In genomic region chr17:3030096-3030495, GRCh38 we compare ENCODE assay signal across 14 cellular contexts. TPM values are rescaled to one million over a fixed set of nuclear protein-coding genes. Genes with fewer than 3 reads are reported as not detected.
A peak's percentile ranks its signal among the peaks of the same experiment; 100 is the strongest.
DNase-seq lines count a peak whose midpoint lies in the region; ATAC-seq and TF ChIP-seq lines count a peak whose summit lies in the region.
"Had no signal": no experiment of that assay in that cellular context is flagged by ENCODE, and none has a peak within 500 bp of the region (broad histone marks: within the 10 kb centered on the region; RNA-seq: fewer than 3 reads in every experiment).

No MANE protein-coding gene starts in this region.

- no peaks in the 10 kb centered on the region for H3K27me3 ChIP-seq in osteoblast (ENCODE audit: insufficient read depth, low read length)

- peaks cover 5% of the 10 kb centered on the region for H3K4me1 ChIP-seq in osteoblast (ENCODE audit: insufficient read depth, low read length)

- no peaks in the 10 kb centered on the region for H3K79me2 ChIP-seq in osteoblast (ENCODE audit: insufficient read depth, low read length)

- no peaks in the 10 kb centered on the region for H3K36me3 ChIP-seq in osteoblast (ENCODE audit: insufficient read depth, low read length)

- peak overlapping the region; percentile 8 for H3K4me2 ChIP-seq in osteoblast (ENCODE audit: insufficient read depth, low read length)

- H2AFZ ChIP-seq in osteoblast (ENCODE audit: low read length): no peak overlapping the region

- TF ChIP-seq CTCF in osteoblast (IDR thresholded peaks at IDR 0.05; ENCODE audit: extremely low read depth, low read depth, low read length) (no peak), omental fat pad (IDR thresholded peaks at IDR 0.05) (no peak)

- no peaks in the 10 kb centered on the region for H4K20me1 ChIP-seq in osteoblast (ENCODE audit: insufficient read depth, low read length)

- peak overlapping the region; percentile 29 for H3K27ac ChIP-seq in osteoblast (ENCODE audit: low read depth, low read length)

- H3K4me3 ChIP-seq in osteoblast (ENCODE audit: insufficient read depth, low read length): no peak overlapping the region
- H3K4me3 ChIP-seq: GM12878 had no signal

- H3K9me3 ChIP-seq in osteoblast (ENCODE audit: low read depth, low read length): no peaks in the 10 kb centered on the region

- ATAC-seq in omental fat pad (ENCODE audit: low FRiP score): no peak
- ATAC-seq: GM12878; stimulated activated effector memory CD8-positive, alpha-beta T cell treated with anti-CD3 and anti-CD28 coated beads, Interleukin-12 subunit alpha, Interleukin-12 subunit beta, amount 100 ng/mL, for 72 hours had no signal

- DNase-seq in CD1c-positive myeloid dendritic cell (ENCODE audit: extremely low spot score) (peak; percentile 4), NCI-H226 (peak; percentile 65), dermis blood vessel endothelial cell (peak; percentile 98), osteoblast (ENCODE audit: insufficient read length, low spot score, missing footprints) (peak; percentile 95), NCI-H524 treated with DMSO at 0.1 percent for 48 hours (lab: John Stamatoyannopoulos, UW) (no peak), foreskin melanocyte (no peak), omental fat pad (ENCODE audit: low spot score) (no peak), HUDEP-2 (lab: John Stamatoyannopoulos, UW; ENCODE audit: unreplicated experiment in 76 of 76) (no peak)
- DNase-seq: hippocampal formation, NCI-H1694 treated with DMSO at 0.1 percent for 48 hours, RPMI8226 had no signal

RNA-seq across cellular contexts. Expression of gene OR1D5, which starts 33.3 kb away (rescaled TPM):
- not detected in 2 replicates for total RNA-seq in dermis blood vessel endothelial cell
- total RNA-seq in osteoblast: not detected in 2 replicates
- not detected for total RNA-seq in omental fat pad
- total RNA-seq: activated T-helper 1 cell treated with anti-CD3 and anti-CD28 coated beads, Interleukin-12 subunit alpha, Interleukin-12 subunit beta, Interleukin-2, Interleukin-4 antibody, amounts not matched to agents 30 ng/mL and 10 ng/mL and 1 ng/mL, durations not matched to agents 14 hours and 24 hours and 36 hours; GM12878 had no signal

Comparison
In these comparisons a context has a peak if more than half of its experiments do, and no peak if none do; other contexts are left out.
1. DNase-seq: peak in CD1c-positive myeloid dendritic cell (single experiment), NCI-H226 (single experiment), dermis blood vessel endothelial cell (single experiment) and osteoblast (single experiment); none in NCI-H524 treated with DMSO at 0.1 percent for 48 hours (single experiment), foreskin melanocyte (single experiment), omental fat pad (single experiment) and HUDEP-2 (0 of 76).